1 cellular context compared by ENCODE assay signal in genomic region chr19:54115071-54116063, GRCh38.
TF ChIP-seq lines count a peak whose summit lies in the region.

Gene PRPF31, plus strand, starts transcription at chr19:54115754. Its CDS starts 2,525 bp downstream, at chr19:54118279.
Gene TFPT, minus strand, starts transcription at chr19:54115657. Its CDS starts 388 bp downstream, at chr19:54115269.

TF ChIP-seq in HEK293, 187 proteins besides CTCF, POLR2A, EP300 and RAD21 (continued from another document and continues in another):
- TF ChIP-seq PRDM10 (tag by site-specific recombination; IDR thresholded peaks at IDR 0.05) (peak; percentile 71), ZNF350 (tag by site-specific recombination; IDR thresholded peaks at IDR 0.05) (no peak), ZSCAN5A (tag by site-specific recombination; IDR thresholded peaks at IDR 0.05) (0 out of 2 replicates have a peak, but pooled peaks have one; percentile 26), ZNF837 (tag by site-specific recombination; IDR thresholded peaks at IDR 0.05) (no peak), BCL6B (tag by site-specific recombination; IDR thresholded peaks at IDR 0.05) (peak; percentile 33; the same call in 1 of the 2 replicates), ZNF48 (tag by site-specific recombination; IDR thresholded peaks at IDR 0.05) (no peak), KLF10 (tag by site-specific recombination; IDR thresholded peaks at IDR 0.05) (0 out of 2 replicates have a peak, but pooled peaks have one; percentile 28), ZNF776 (tag by site-specific recombination; IDR thresholded peaks at IDR 0.05; ENCODE audit: borderline replicate concordance) (no peak), SP7 (tag by site-specific recombination; IDR thresholded peaks at IDR 0.05) (peak; percentile 95), ZNF571 (tag by site-specific recombination; IDR thresholded peaks at IDR 0.05) (no peak), ZNF37A (tag by site-specific recombination; IDR thresholded peaks at IDR 0.05) (no peak), ZBTB7A (tag by site-specific recombination; IDR thresholded peaks at IDR 0.05; ENCODE audit: low read depth) (no peak), PRDM4 (tag by site-specific recombination; IDR thresholded peaks at IDR 0.05) (peak; percentile 59), ZNF658 (tag by site-specific recombination; IDR thresholded peaks at IDR 0.05) (no peak), ZNF747 (tag by site-specific recombination; IDR thresholded peaks at IDR 0.05) (no peak), SP3 (tag by site-specific recombination; IDR thresholded peaks at IDR 0.05) (peak; percentile 97), ZNF24 (tag by site-specific recombination; IDR thresholded peaks at IDR 0.05) (peak; percentile 89), ZNF248 (tag by site-specific recombination; IDR thresholded peaks at IDR 0.05) (no peak), ZNF138 (tag by site-specific recombination; IDR thresholded peaks at IDR 0.05; ENCODE audit: borderline replicate concordance) (no peak), ZNF530 (tag by site-specific recombination; IDR thresholded peaks at IDR 0.05; ENCODE audit: low read depth) (no peak), ZNF354C (tag by site-specific recombination; IDR thresholded peaks at IDR 0.05; ENCODE audit: borderline replicate concordance, low read depth) (no peak), MYNN (tag by site-specific recombination; IDR thresholded peaks at IDR 0.05; ENCODE audit: borderline replicate concordance) (peak; percentile 44; the same call in 1 of the 2 replicates), ZBTB21 (tag by site-specific recombination; IDR thresholded peaks at IDR 0.05) (peak; percentile 60; the same call in 1 of the 2 replicates), GLI2 (tag by site-specific recombination; IDR thresholded peaks at IDR 0.05; ENCODE audit: borderline replicate concordance, low read depth) (no peak), ZNF473 (tag by site-specific recombination; IDR thresholded peaks at IDR 0.05) (no peak), ZFP41 (tag by site-specific recombination; IDR thresholded peaks at IDR 0.05; ENCODE audit: borderline replicate concordance) (no peak), ZBTB17 (tag by site-specific recombination; IDR thresholded peaks at IDR 0.05) (peak; percentile 98), KLF8 (tag by site-specific recombination; IDR thresholded peaks at IDR 0.05) (peak; percentile 97), ZNF362 (tag by site-specific recombination; IDR thresholded peaks at IDR 0.05) (0 out of 2 replicates have a peak, but pooled peaks have one; percentile 43), ZNF174 (tag by site-specific recombination; IDR thresholded peaks at IDR 0.05) (no peak), ZNF157 (tag by site-specific recombination; IDR thresholded peaks at IDR 0.05) (no peak), PRDM1 (tag by site-specific recombination; IDR thresholded peaks at IDR 0.05) (no peak), ZNF132 (tag by site-specific recombination; IDR thresholded peaks at IDR 0.05; ENCODE audit: borderline replicate concordance) (no peak), ZFHX2 (tag by site-specific recombination; conservative IDR thresholded peaks at IDR 0.05) (peak; percentile 86), ZFP3 (tag by site-specific recombination; IDR thresholded peaks at IDR 0.05; ENCODE audit: low read depth) (no peak), ZBTB49 (tag by site-specific recombination; IDR thresholded peaks at IDR 0.05; ENCODE audit: low read depth) (no peak), ZNF548 (tag by site-specific recombination; IDR thresholded peaks at IDR 0.05) (no peak), GLIS2 (tag by site-specific recombination; IDR thresholded peaks at IDR 0.05) (no peak; the same call in 1 of the 2 replicates), ZNF513 (tag by site-specific recombination; IDR thresholded peaks at IDR 0.05) (peak; percentile 40; the same call in 1 of the 2 replicates), ZNF610 (tag by site-specific recombination; IDR thresholded peaks at IDR 0.05; ENCODE audit: borderline replicate concordance) (peak; percentile 88), KLF16 (tag by site-specific recombination; IDR thresholded peaks at IDR 0.05) (peak; percentile 98), ZNF19 (tag by site-specific recombination; IDR thresholded peaks at IDR 0.05; ENCODE audit: low read depth) (0 out of 2 replicates have a peak, but pooled peaks have one; percentile 16), ZNF202 (tag by site-specific recombination; IDR thresholded peaks at IDR 0.05; ENCODE audit: borderline replicate concordance) (no peak), REST (tag by site-specific recombination; IDR thresholded peaks at IDR 0.05) (peak; percentile 56; the same call in 1 of the 2 replicates), ZNF544 (tag by site-specific recombination; IDR thresholded peaks at IDR 0.05) (no peak)
